ENCODE assay signal across 27 cellular contexts in the genomic region with DNA sequence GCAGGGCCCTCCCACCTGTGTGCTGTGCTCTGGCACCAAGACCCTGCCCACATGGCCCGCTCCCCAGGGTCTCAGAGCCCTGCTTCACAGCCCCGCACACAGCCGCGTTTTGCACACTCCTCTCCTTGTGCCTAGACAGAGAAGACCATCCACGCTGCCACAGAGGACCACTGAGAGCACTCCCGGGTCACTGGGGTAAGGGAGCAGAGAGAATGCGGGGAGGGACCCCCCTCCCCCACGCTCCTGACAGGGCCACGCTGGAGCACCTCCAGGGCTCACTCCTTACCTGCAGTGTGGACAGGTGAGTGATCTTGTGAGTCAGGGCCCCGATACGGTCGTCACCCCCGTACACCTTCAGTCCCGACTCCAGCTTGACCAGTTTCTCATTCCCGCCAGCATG. TPM values are rescaled to one million over a fixed set of nuclear protein-coding genes. Genes with fewer than 3 reads are reported as not detected.
"Had no signal": no experiment of that assay in that cellular context is flagged by ENCODE, and none has a peak within 500 bp of the region (broad histone marks: within the 10 kb centered on the region; RNA-seq: fewer than 3 reads in every experiment).

No MANE protein-coding gene starts in this region.

- H3K36me3 Mint-ChIP-seq: natural killer cell had no signal

- H3K27ac Mint-ChIP-seq: dendritic cell treated with granulocyte-macrophage colony-stimulating factor and Interleukin-4, amounts not matched to agents 40 ng/mL and 50 ng/mL, for 4 days; memory B cell; natural killer cell; stimulated activated memory B cell treated with anti-CD40 and anti-IgM and Interleukin-4, amounts not matched to agents 10 μg/mL and 1 μg/mL and 100 μg/mL, for 72 hours; type B pancreatic cell had no signal

- H3K27me3 Mint-ChIP-seq: dendritic cell treated with granulocyte-macrophage colony-stimulating factor and Interleukin-4, amounts not matched to agents 40 ng/mL and 50 ng/mL, for 4 days; effector memory CD8-positive, alpha-beta T cell; memory B cell; stimulated activated memory B cell treated with anti-CD40 and anti-IgM and Interleukin-4, amounts not matched to agents 10 μg/mL and 1 μg/mL and 100 μg/mL, for 72 hours; type B pancreatic cell had no signal

- H3K4me3 Mint-ChIP-seq: dendritic cell treated with granulocyte-macrophage colony-stimulating factor and Interleukin-4, amounts not matched to agents 40 ng/mL and 50 ng/mL, for 4 days; effector memory CD8-positive, alpha-beta T cell; memory B cell; natural killer cell; stimulated activated memory B cell treated with anti-CD40 and anti-IgM and Interleukin-4, amounts not matched to agents 10 μg/mL and 1 μg/mL and 100 μg/mL, for 72 hours; type B pancreatic cell had no signal

- H3K27me3 ChIP-seq: colonic mucosa, gastrocnemius medialis, heart left ventricle, hepatocyte, right atrium auricular region, testis, tibial artery had no signal

- DNase-seq: colonic mucosa; effector memory CD8-positive, alpha-beta T cell; gastrocnemius medialis; heart left ventricle; kidney; natural killer cell; stimulated activated CD4-positive, alpha-beta T cell treated with anti-CD3 and anti-CD28 coated beads, Interleukin-2, amount 100 ng/mL, for 24 hours; stimulated activated CD4-positive, alpha-beta T cell treated with anti-CD3 and anti-CD28 coated beads, Interleukin-4, amount 100 ng/mL, for 24 hours; stimulated activated naive CD8-positive, alpha-beta T cell treated with anti-CD3 and anti-CD28 coated beads, Interleukin-15, Interleukin-2, amounts not matched to agents 100 U/mL and 50 U/mL, for 24 hours; substantia nigra; testis; tibial artery had no signal

- FAIRE-seq: kidney had no signal

- H3K9me3 ChIP-seq: colonic mucosa, gastrocnemius medialis, heart left ventricle, prostate gland, right atrium auricular region, testis, tibial artery had no signal

- H3K4me3 ChIP-seq: colonic mucosa, gastrocnemius medialis, heart left ventricle, hepatocyte, lung, prostate gland, right atrium auricular region, smooth muscle cell, testis, tibial artery had no signal

- H3K27ac ChIP-seq: colonic mucosa, gastrocnemius medialis, heart left ventricle, hepatocyte, parathyroid adenoma, prostate gland, right atrium auricular region, testis, tibial artery had no signal

- H3K9me3 Mint-ChIP-seq: dendritic cell treated with granulocyte-macrophage colony-stimulating factor and Interleukin-4, amounts not matched to agents 40 ng/mL and 50 ng/mL, for 4 days; effector memory CD8-positive, alpha-beta T cell; memory B cell; natural killer cell; stimulated activated memory B cell treated with anti-CD40 and anti-IgM and Interleukin-4, amounts not matched to agents 10 μg/mL and 1 μg/mL and 100 μg/mL, for 72 hours; type B pancreatic cell had no signal

- H3K4me1 ChIP-seq: colonic mucosa, parathyroid adenoma, prostate gland had no signal

- ATAC-seq: effector memory CD8-positive, alpha-beta T cell; gastrocnemius medialis; heart left ventricle; left lobe of liver; natural killer cell; sciatic nerve; stimulated activated memory B cell treated with anti-CD40 and anti-IgM and Interleukin-4, amounts not matched to agents 10 μg/mL and 1 μg/mL and 100 μg/mL, for 72 hours; stimulated activated naive CD8-positive, alpha-beta T cell treated with anti-CD3 and anti-CD28 coated beads, Interleukin-15, Interleukin-2, amounts not matched to agents 100 U/mL and 50 U/mL, for 24 hours had no signal

RNA-seq across cellular contexts. Expression of a gene that starts 26.1 kb away (rescaled TPM):
- total RNA-seq: fibroblast of villous mesenchyme, glomerular endothelial cell, osteoblast, right atrium auricular region, smooth muscle cell had no signal
- polyA plus RNA-seq: smooth muscle cell had no signal
